In genomic region chr6:122102026-122102425, GRCh38 we compare ENCODE assay signal across 8 cellular contexts.
"Had no signal": no experiment of that assay in that cellular context is flagged by ENCODE, and none has a peak within 500 bp of the region (broad histone marks: within the 10 kb centered on the region; RNA-seq: fewer than 3 reads in every experiment).

No MANE protein-coding gene starts in this region.

- H3K36me3 ChIP-seq: HAP-1 had no signal

- H3K4me1 Mint-ChIP-seq: GM23338 had no signal

- H2AFZ ChIP-seq: GM23338 had no signal

- H3K9me3 Mint-ChIP-seq: GM23338 had no signal

- FAIRE-seq: HTR-8/SVneo, K562 had no signal

- ATAC-seq: GM23338, HCT116, K562 had no signal

- H3K9me3 ChIP-seq: HAP-1 had no signal

- H3K4me1 ChIP-seq: HAP-1 had no signal

- H3K4me3 ChIP-seq: GM23338, HAP-1, K562 had no signal

- H3K4me3 Mint-ChIP-seq: GM23338 had no signal

- H3K4me2 ChIP-seq: GM23338 had no signal

- H3K27ac Mint-ChIP-seq: GM23338 had no signal

- DNase-seq: H7, IMR-90, KG1 had no signal
